In the genomic region with DNA sequence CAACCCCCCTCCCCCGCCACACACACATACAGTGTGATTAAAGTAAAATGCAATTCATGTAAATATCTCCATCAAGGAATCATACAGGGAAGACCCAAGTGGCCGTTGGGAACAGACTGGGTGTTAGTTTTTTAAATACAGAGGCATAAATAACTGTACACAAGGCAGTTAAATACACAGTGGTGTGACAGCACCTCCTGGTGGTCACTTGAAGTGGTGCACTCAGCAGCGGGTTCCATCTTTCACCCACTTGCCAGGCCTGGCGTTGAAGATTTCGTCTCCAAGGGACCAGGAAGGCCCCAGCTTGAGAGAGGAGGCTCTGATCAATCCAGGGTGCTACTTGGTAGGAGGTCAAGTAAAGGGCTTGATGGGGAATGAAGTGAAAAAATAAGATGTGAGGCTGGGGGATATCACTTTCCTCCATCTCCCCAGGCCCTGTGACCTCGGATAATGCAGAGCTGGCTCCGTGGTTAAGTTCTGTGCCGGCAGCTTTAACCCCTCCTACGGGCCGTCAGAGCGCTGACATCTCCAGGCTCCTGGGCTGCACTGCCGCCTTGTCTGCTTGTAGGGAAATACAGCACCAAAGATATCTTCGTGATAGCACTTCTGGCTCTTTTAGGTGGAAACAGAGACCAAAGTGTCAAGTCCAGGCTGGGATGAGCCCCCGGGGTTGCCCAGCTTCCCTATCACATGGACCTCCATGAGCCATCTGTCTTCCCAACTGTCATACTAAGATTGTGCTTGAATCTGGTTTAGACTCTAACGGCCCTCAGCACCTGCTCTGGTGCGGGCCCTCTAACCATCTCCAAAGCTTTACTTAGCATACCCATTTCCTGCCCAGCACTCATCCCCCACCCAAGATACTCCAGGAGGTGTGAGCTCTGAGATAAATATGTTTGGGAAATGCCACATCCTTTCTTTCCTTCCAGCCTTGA, we compare ENCODE assay signal across 8 cellular contexts. TPM values are rescaled to one million over a fixed set of nuclear protein-coding genes. Genes with fewer than 3 reads are reported as not detected.
A peak's percentile ranks its signal among the peaks of the same experiment; 100 is the strongest.
DNase-seq lines count a peak whose midpoint lies in the region; ATAC-seq, FAIRE-seq and TF ChIP-seq lines count a peak whose summit lies in the region.

No MANE protein-coding gene starts in this region.

- H3K9ac ChIP-seq in SK-N-SH, result no peak overlapping the region

- no peaks in the 10 kb centered on the region for H3F3A ChIP-seq in SK-N-SH (replicated peaks; ENCODE audit: insufficient read depth)

- H3K36me3 Mint-ChIP-seq in activated naive CD4-positive, alpha-beta T cell treated with anti-CD3 and anti-CD28 coated beads, Interleukin-2, amount 50 U/mL, for 72 hours, result no peaks in the 10 kb centered on the region

- no peaks in the 10 kb centered on the region for H3K9me2 ChIP-seq in SK-N-SH

- TF ChIP-seq CTCF in GM12874 (IDR thresholded peaks at IDR 0.05; ENCODE audit: insufficient read depth, low read depth, low read length) (peak; percentile 70), SK-N-SH (IDR thresholded peaks at IDR 0.05) (peak; percentile 79), heart left ventricle (IDR thresholded peaks at IDR 0.05) (peak; percentile 85 to 94 (median 90))

- H3K27ac Mint-ChIP-seq in activated naive CD4-positive, alpha-beta T cell treated with anti-CD3 and anti-CD28 coated beads, Interleukin-2, amount 50 U/mL, for 72 hours, result peak overlapping the region in 1 of 2 donors; percentile 55

- no peaks in the 10 kb centered on the region for H3K9me3 ChIP-seq in SK-N-SH
- H3K9me3 ChIP-seq in heart left ventricle, result no peaks in the 10 kb centered on the region
- H3K9me3 ChIP-seq in small intestine (ENCODE audit: control insufficient read depth, low read depth), result no peaks in the 10 kb centered on the region

- no peak for TF ChIP-seq EP300 in SK-N-SH (IDR thresholded peaks at IDR 0.05; ENCODE audit: borderline replicate concordance in 1 of 2, low read depth in 1 of 2, low read length in 1 of 2)

- H3K79me2 ChIP-seq in SK-N-SH (ENCODE audit: insufficient read depth), result no peaks in the 10 kb centered on the region

- H3K9me3 Mint-ChIP-seq in activated naive CD4-positive, alpha-beta T cell treated with anti-CD3 and anti-CD28 coated beads, Interleukin-2, amount 50 U/mL, for 72 hours, result no peaks in the 10 kb centered on the region

- ATAC-seq in activated naive CD4-positive, alpha-beta T cell treated with anti-CD3 and anti-CD28 coated beads, Interleukin-2, amount 50 U/mL, for 72 hours, result peak; percentile 52 to 60
- ATAC-seq in heart left ventricle (peak; percentile 34 to 67 (median 48)), GM21360 (IDR thresholded peaks at IDR 0.05; ENCODE audit: unreplicated experiment) (no peak)

- peak; percentile 65 for TF ChIP-seq RAD21 in SK-N-SH (IDR thresholded peaks at IDR 0.05; ENCODE audit: low read length)

- FAIRE-seq in small intestine (lab: Jason Lieb, UNC) (no peak), HTR-8/SVneo (lab: Jason Lieb, UNC) (no peak)

- no peak overlapping the region for H3K4me2 ChIP-seq in SK-N-SH

- no peak overlapping the region for H3K27ac ChIP-seq in SK-N-SH (ENCODE audit: low read depth in 2 of 2, low read length in 1 of 2)
- no peak overlapping the region for H3K27ac ChIP-seq in heart left ventricle
- H3K27ac ChIP-seq in small intestine (ENCODE audit: low read depth in 1 of 2, low read length in 1 of 2), result no peak overlapping the region

- H3K27me3 ChIP-seq in SK-N-SH (ENCODE audit: insufficient read depth), result no peaks in the 10 kb centered on the region
- H3K27me3 ChIP-seq in heart left ventricle, result no peaks in the 10 kb centered on the region
- H3K27me3 ChIP-seq in small intestine (ENCODE audit: control insufficient read depth in 2 of 2, insufficient read depth in 2 of 2, low read length in 2 of 2), result no peaks in the 10 kb centered on the region

- no peaks in the 10 kb centered on the region for H3K36me3 ChIP-seq in SK-N-SH (replicated peaks in 1 of 2; ENCODE audit: control insufficient read depth in 1 of 2, insufficient read depth in 2 of 2, low read length in 1 of 2)
- peaks cover 0 to 18% (median 0%) of the 10 kb centered on the region in 9 donors for H3K36me3 ChIP-seq in heart left ventricle
- peaks cover 0 to 4% of the 10 kb centered on the region in 2 donors for H3K36me3 ChIP-seq in small intestine (ENCODE audit: control insufficient read depth in 2 of 2, insufficient read depth in 2 of 2, low read length in 2 of 2)

- DNase-seq in A172 (ENCODE audit: low spot score) (peak; percentile 44), SK-N-SH (peak; percentile 26), heart left ventricle (peak in 4 of 5 donors; percentile 48 to 64 (median 56)), small intestine (peak; percentile 59), HTR-8/SVneo (ENCODE audit: insufficient read length, low spot score) (no peak)
- peak in 1 of 2 donors; percentile 79 for DNase-seq in activated naive CD4-positive, alpha-beta T cell treated with anti-CD3 and anti-CD28 coated beads, Interleukin-2, amount 50 U/mL, for 72 hours (ENCODE audit: low spot score in 2 of 2)

- POLR2A ChIA-PET in SK-N-SH (lab: Yijun Ruan, JAX), result interaction anchor here (1.2 kb wide), 1 partner anchor 196 kb away, joined by 3 read pairs; no protein-coding TSS in a partner anchor

- intact Hi-C loops in heart left ventricle (cut with DNase I), result loop anchor here (1.0 to 10.0 kb wide), 19 partner anchors 41 to 419 kb away; partner anchors contain the start of gene KSR1 (in 1 of the 10)

- no peak for TF ChIP-seq POLR2A in heart left ventricle (IDR thresholded peaks at IDR 0.05)

- CTCF ChIA-PET in SK-N-SH (lab: Yijun Ruan, JAX), result interaction anchor here (0.6 to 17.8 kb wide), 47 partner anchors 9 to 415 kb away, joined by 3 to 365 read pairs (median 3); partner anchors contain the start of genes KSR1 and LYRM9

- 0 out of 2 replicates have a peak overlapping the region, but pooled peaks have one; percentile 41 for H2AFZ ChIP-seq in SK-N-SH (ENCODE audit: low read depth)

- no peaks in the 10 kb centered on the region for H4K20me1 ChIP-seq in SK-N-SH (ENCODE audit: insufficient read depth)

- no peaks in the 10 kb centered on the region; a peak in 1 of 4 replicates for H3K4me1 ChIP-seq in SK-N-SH (ENCODE audit: control insufficient read depth in 1 of 2, insufficient read depth in 2 of 2, low read depth in 1 of 2, low read length in 1 of 2)
- peaks cover 0 to 18% (median 2%) of the 10 kb centered on the region in 12 donors for H3K4me1 ChIP-seq in heart left ventricle
- no peaks in the 10 kb centered on the region for H3K4me1 ChIP-seq in small intestine (ENCODE audit: control insufficient read depth in 2 of 2, insufficient read depth in 1 of 2, low read depth in 1 of 2, low read length in 1 of 2)

- 54% methylated on average over 13 of the region's 16 CpGs for WGBS in SK-N-SH (ENCODE audit: low lambda C conversion rate)
- WGBS in heart left ventricle, 4 donors, result 43 to 48% (median 45%) methylated on average over 16 of the region's 16 CpGs
- WGBS in small intestine, 3 donors, result 48 to 50% (median 48%) methylated on average over 16 of the region's 16 CpGs

- H3K4me3 ChIP-seq in SK-N-SH (ENCODE audit: low read depth in 2 of 2, low read length in 1 of 2), result no peak overlapping the region; a peak in 1 of 4 replicates
- H3K4me3 ChIP-seq in heart left ventricle, result no peak overlapping the region
- no peak overlapping the region for H3K4me3 ChIP-seq in small intestine (ENCODE audit: low read depth in 1 of 2, low read length in 2 of 2)

TF ChIP-seq in SK-N-SH, 30 proteins besides CTCF, POLR2A, EP300 and RAD21:
- no peak for TF ChIP-seq YY1 (IDR thresholded peaks at IDR 0.05; ENCODE audit: low read depth)
- peak; percentile 35; the same call in 1 of the 2 replicates for TF ChIP-seq SMC3 (IDR thresholded peaks at IDR 0.05; ENCODE audit: low read depth, low read length)

RNA-seq across cellular contexts. Expression of gene LGALS9, which starts 20.7 kb away (rescaled TPM):
- 0.91 and 1.4 TPM in 2 replicates for total RNA-seq in A172 (2014; rRNA removed; shearing (Covaris generic))
- polyA plus RNA-seq in SK-N-SH (2012; rRNA removed) (0.21 and 0.37 TPM in 2 replicates), heart left ventricle (10 to 100 TPM; 12.3 to 25.3 TPM), small intestine (100 to 1,000 TPM in 1 of 3 donors, 10 to 100 TPM in 2; 62.2 to 240 (median 74.6) TPM)
- 0.07 TPM in 1 of 2 replicates, not detected in the other for polyA plus RNA-seq in SK-N-SH (2012; cell fraction: cytosol; rRNA removed)
- 0.66 and 0.68 TPM in 2 replicates for polyA plus RNA-seq in SK-N-SH (2012; cell fraction: nucleus; rRNA removed)
- total RNA-seq in activated naive CD4-positive, alpha-beta T cell treated with anti-CD3 and anti-CD28 coated beads, Interleukin-2, amount 50 U/mL, for 72 hours, result 10 to 100 TPM; 22.2 to 71.5 TPM
- 100 to 1,000 TPM in 1 of 9 donors, 10 to 100 TPM in 7, 1 to 10 TPM in 1; 7.9 to 173 (median 22.1) TPM for total RNA-seq in heart left ventricle
